In genomic region chr20:1418335-1418734, GRCh38 we compare ENCODE assay signal across 17 cellular contexts. TPM values are rescaled to one million over a fixed set of nuclear protein-coding genes. Genes with fewer than 3 reads are reported as not detected.
DNase-seq lines count a peak whose midpoint lies in the region; ATAC-seq and TF ChIP-seq lines count a peak whose summit lies in the region.
"Had no signal": no experiment of that assay in that cellular context is flagged by ENCODE, and none has a peak within 500 bp of the region (broad histone marks: within the 10 kb centered on the region; RNA-seq: fewer than 3 reads in every experiment).

No MANE protein-coding gene starts in this region.

- H3K4me3 ChIP-seq in PC-9, result no peak overlapping the region
- H3K4me3 ChIP-seq: GM23338, right lobe of liver, tibial artery had no signal

- intact Hi-C loops in PC-9 (cut with micrococcal nuclease; ENCODE audit: unreplicated experiment), result no loop called here

- no peaks in the 10 kb centered on the region for H3K36me3 ChIP-seq in PC-9 (ENCODE audit: low read depth)
- H3K36me3 ChIP-seq: right lobe of liver, tibial artery had no signal

- peaks cover 11% of the 10 kb centered on the region for H3K36me3 Mint-ChIP-seq in endothelial cell (ENCODE audit: low read depth, unreplicated experiment)

- H4K20me1 ChIP-seq in PC-9 (ENCODE audit: insufficient read depth), result no peaks in the 10 kb centered on the region

- peak overlapping the region; percentile 58 for H3K27ac Mint-ChIP-seq in endothelial cell (ENCODE audit: unreplicated experiment)
- H3K27ac Mint-ChIP-seq: activated T-cell treated with anti-CD3 and anti-CD28 coated beads, Interleukin-2, amount 50 U/mL, for 72 hours; GM23338; natural killer cell had no signal

- DNase-seq in Daoy (ENCODE audit: low read depth) (peak; percentile 34), PC-9 (peak; percentile 15 to 58), endothelial cell (ENCODE audit: low spot score) (no peak), lung microvascular endothelial cell (ENCODE audit: low read depth in 2 of 2) (peak; percentile 38 to 89), HPDE6-E6E7 (ENCODE audit: extremely low spot score) (no peak), DMS53 treated with DMSO at 0.1 percent for 48 hours (lab: John Stamatoyannopoulos, UW; ENCODE audit: unreplicated experiment) (no peak), GM19238 (ENCODE audit: insufficient read length, low spot score) (no peak)
- DNase-seq: activated T-cell treated with anti-CD3 and anti-CD28 coated beads, Interleukin-2, amount 50 U/mL, for 72 hours; left ventricle myocardium superior; MV-4-11; natural killer cell; right lobe of liver; stimulated activated CD4-positive, alpha-beta T cell treated with anti-CD3 and anti-CD28 coated beads, Interleukin-4, amount 100 ng/mL, for 1 hour; tibial artery had no signal

- H3K9me3 Mint-ChIP-seq in endothelial cell (ENCODE audit: unreplicated experiment), result peaks cover 4% of the 10 kb centered on the region

- BruUV-seq in PC-9 (replicated peaks; lab: Mats Ljungman, UMichigan), result no TSS peak

- no peaks in the 10 kb centered on the region for H3K79me2 ChIP-seq in PC-9 (ENCODE audit: low read depth)

- H3K4me1 ChIP-seq in PC-9 (replicated peaks; ENCODE audit: insufficient read depth), result peaks cover 58% of the 10 kb centered on the region
- H3K4me1 ChIP-seq: right lobe of liver, tibial artery had no signal

- H3K9me3 ChIP-seq in PC-9 (ENCODE audit: insufficient read depth, low read depth), result peaks cover 19% of the 10 kb centered on the region
- H3K9me3 ChIP-seq: right lobe of liver had no signal

- no peak for ATAC-seq in HG03108 (IDR thresholded peaks at IDR 0.05; ENCODE audit: unreplicated experiment)
- ATAC-seq: activated T-cell treated with anti-CD3 and anti-CD28 coated beads, Interleukin-2, amount 50 U/mL, for 72 hours; GM23338; left ventricle myocardium superior; natural killer cell; Right ventricle myocardium inferior had no signal

- peaks cover 16% of the 10 kb centered on the region for H3K4me1 Mint-ChIP-seq in endothelial cell (ENCODE audit: unreplicated experiment)
- H3K4me1 Mint-ChIP-seq: natural killer cell had no signal

- H3K27me3 ChIP-seq in PC-9 (ENCODE audit: insufficient read depth, low read depth), result no peaks in the 10 kb centered on the region
- H3K27me3 ChIP-seq: right lobe of liver had no signal

- H3K27me3 Mint-ChIP-seq in endothelial cell (ENCODE audit: unreplicated experiment), result peaks cover 6% of the 10 kb centered on the region

- H3K4me2 ChIP-seq in PC-9, result peak overlapping the region; percentile 50
- H3K4me2 ChIP-seq: GM23338 had no signal

- no peak overlapping the region for H3K4me3 Mint-ChIP-seq in endothelial cell (ENCODE audit: unreplicated experiment)
- H3K4me3 Mint-ChIP-seq: activated T-cell treated with anti-CD3 and anti-CD28 coated beads, Interleukin-2, amount 50 U/mL, for 72 hours; GM23338; natural killer cell had no signal

- no peaks in the 10 kb centered on the region for H3K9me2 ChIP-seq in PC-9 (ENCODE audit: insufficient read depth)

- H3F3A ChIP-seq in PC-9 (ENCODE audit: insufficient read depth, low read depth), result peaks cover 53% of the 10 kb centered on the region

- H3K27ac ChIP-seq in PC-9, result peak overlapping the region; percentile 70
- H3K27ac ChIP-seq: right lobe of liver, tibial artery had no signal

- TF ChIP-seq CTCF in PC-9 (conservative IDR thresholded peaks at IDR 0.05) (no peak), endothelial cell (IDR thresholded peaks at IDR 0.05; ENCODE audit: unreplicated experiment) (no peak)

- CTCF ChIA-PET in PC-9 (lab: Charles Lee), result no interaction called here

- POLR2A ChIA-PET in PC-9 (lab: Charles Lee; ENCODE audit: unreplicated experiment), result no interaction called here

- H2AFZ ChIP-seq in PC-9, result no peak overlapping the region
- H2AFZ ChIP-seq: GM23338 had no signal

RNA-seq across cellular contexts. Expression of gene FKBP1A, which starts 25.5 kb away (rescaled TPM):
- 72.4 and 77.9 TPM in 2 replicates for total RNA-seq in Daoy (2014; rRNA removed; shearing (Covaris generic))
- total RNA-seq in PC-9 (2021) (248 and 320 TPM in 2 replicates), endothelial cell (ENCODE audit: unreplicated experiment) (952 TPM), lung microvascular endothelial cell (263 and 278 TPM in 2 replicates)

RNA-seq across cellular contexts. Expression of gene NSFL1C, which starts 48.3 kb away (rescaled TPM):
- 45.9 and 54.2 TPM in 2 replicates for total RNA-seq in Daoy (2014; rRNA removed; shearing (Covaris generic))
- total RNA-seq in PC-9 (2021) (151 and 160 TPM in 2 replicates), endothelial cell (ENCODE audit: unreplicated experiment) (104 TPM), lung microvascular endothelial cell (18.1 and 20.6 TPM in 2 replicates)

Comparison
In these comparisons a context has a peak if more than half of its experiments do, and no peak if none do; other contexts are left out.
1. DNase-seq: peak in Daoy (single experiment), PC-9 (2 of 2) and lung microvascular endothelial cell (2 of 2); none in endothelial cell (single experiment), HPDE6-E6E7 (single experiment), DMS53 treated with DMSO at 0.1 percent for 48 hours (single experiment) and GM19238 (single experiment).